ENCODE assay signal across 1 cellular context in the genomic region with DNA sequence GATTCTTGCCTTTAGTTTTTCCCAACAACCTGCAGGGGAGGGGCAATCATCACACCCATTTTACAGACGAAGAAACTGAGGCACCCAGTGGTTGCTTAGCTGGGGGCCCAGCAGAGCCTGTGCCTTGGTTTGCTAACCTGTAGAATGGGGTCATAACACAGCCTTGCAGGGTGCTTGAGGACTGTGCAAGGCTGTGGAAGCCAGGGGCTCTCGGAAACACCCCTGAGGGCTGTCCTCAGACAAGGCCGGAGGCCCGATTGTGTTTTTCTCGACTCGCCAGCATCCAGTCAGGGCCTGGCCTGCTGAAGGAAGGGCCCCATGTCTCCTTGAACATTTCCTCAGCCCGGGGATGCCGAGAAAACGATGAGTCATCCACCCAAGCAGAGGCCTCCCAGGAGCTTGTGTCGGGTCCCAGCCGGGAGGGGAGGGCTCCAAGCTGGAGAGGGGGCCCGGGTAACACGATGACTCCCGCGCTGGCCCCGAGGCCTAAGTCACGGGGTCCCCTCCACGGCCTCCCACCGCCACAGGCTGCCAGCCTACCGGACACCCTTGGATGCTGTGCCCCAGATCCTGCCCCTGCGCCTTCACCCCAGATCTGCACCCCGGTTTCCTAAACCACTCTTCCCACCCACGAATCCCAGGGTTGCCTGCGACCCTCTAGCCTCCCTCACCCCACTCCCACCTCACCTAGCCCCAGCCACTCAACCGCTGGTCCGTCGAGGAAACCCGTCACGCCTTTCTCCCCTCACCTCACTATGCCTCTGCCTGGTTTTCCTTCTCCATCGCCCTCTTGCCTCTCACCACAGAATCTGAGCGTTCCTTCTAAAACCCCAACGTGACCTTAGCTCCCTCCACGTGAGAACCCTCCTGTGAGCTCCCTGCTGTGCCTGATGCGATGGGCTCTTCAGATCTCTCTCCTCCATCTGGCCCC.
A peak's percentile ranks its signal among the peaks of the same experiment; 100 is the strongest.
TF ChIP-seq lines count a peak whose summit lies in the region.

No MANE protein-coding gene starts in this region.

TF ChIP-seq in K562, 482 proteins besides CTCF, POLR2A, EP300 and RAD21 (continued from another document and continues in another):
- TF ChIP-seq, protein P1, sequence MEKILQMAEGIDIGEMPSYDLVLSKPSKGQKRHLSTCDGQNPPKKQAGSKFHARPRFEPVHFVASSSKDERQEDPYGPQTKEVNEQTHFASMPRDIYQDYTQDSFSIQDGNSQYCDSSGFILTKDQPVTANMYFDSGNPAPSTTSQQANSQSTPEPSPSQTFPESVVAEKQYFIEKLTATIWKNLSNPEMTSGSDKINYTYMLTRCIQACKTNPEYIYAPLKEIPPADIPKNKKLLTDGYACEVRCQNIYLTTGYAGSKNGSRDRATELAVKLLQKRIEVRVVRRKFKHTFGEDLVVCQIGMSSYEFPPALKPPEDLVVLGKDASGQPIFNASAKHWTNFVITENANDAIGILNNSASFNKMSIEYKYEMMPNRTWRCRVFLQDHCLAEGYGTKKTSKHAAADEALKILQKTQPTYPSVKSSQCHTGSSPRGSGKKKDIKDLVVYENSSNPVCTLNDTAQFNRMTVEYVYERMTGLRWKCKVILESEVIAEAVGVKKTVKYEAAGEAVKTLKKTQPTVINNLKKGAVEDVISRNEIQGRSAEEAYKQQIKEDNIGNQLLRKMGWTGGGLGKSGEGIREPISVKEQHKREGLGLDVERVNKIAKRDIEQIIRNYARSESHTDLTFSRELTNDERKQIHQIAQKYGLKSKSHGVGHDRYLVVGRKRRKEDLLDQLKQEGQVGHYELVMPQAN (IDR thresholded peaks at IDR 0.05; ENCODE audit: borderline replicate concordance) = peak; percentile 56
- TF ChIP-seq NFE2 (IDR thresholded peaks at IDR 0.05; ENCODE audit: low read depth) (peak; percentile 93), ADNP (tag; IDR thresholded peaks at IDR 0.05) (peak; percentile 99), DMBX1 (CRISPR knock-in tag; IDR thresholded peaks at IDR 0.05; ENCODE audit: borderline replicate concordance) (0 out of 2 replicates have a peak, but pooled peaks have one; percentile 38), ELF4 (CRISPR knock-in tag; IDR thresholded peaks at IDR 0.05) (peak; percentile 55), GABPB2 (CRISPR knock-in tag; conservative IDR thresholded peaks at IDR 0.05) (no peak), KLF6 (CRISPR knock-in tag; IDR thresholded peaks at IDR 0.05; ENCODE audit: borderline replicate concordance) (0 out of 2 replicates have a peak, but pooled peaks have one; percentile 44), ZNF644 (tag; IDR thresholded peaks at IDR 0.05; ENCODE audit: low read depth) (no peak), ZSCAN32 (CRISPR knock-in tag; IDR thresholded peaks at IDR 0.05) (peak; percentile 9; the same call in 1 of the 2 replicates), ZNF766 (CRISPR knock-in tag; conservative IDR thresholded peaks at IDR 0.05) (no peak), ZNF316 (IDR thresholded peaks at IDR 0.05) (peak; percentile 97), NR2C1 (IDR thresholded peaks at IDR 0.05) (no peak), NR2C1 (tag; IDR thresholded peaks at IDR 0.05) (0 out of 2 replicates have a peak, but pooled peaks have one; percentile 25), GTF2F1 (IDR thresholded peaks at IDR 0.05; ENCODE audit: low read depth, low read length) (no peak), PCBP1 (IDR thresholded peaks at IDR 0.05; ENCODE audit: low read depth, low read length, poor library complexity, severe bottlenecking) (peak; percentile 10), ATF1 (CRISPR knock-in tag; IDR thresholded peaks at IDR 0.05) (no peak), ATF1 (tag; IDR thresholded peaks at IDR 0.05) (0 out of 2 replicates have a peak, but pooled peaks have one; percentile 24), SMARCA4 (IDR thresholded peaks at IDR 0.05) (peak; percentile 76), ZBED1 (IDR thresholded peaks at IDR 0.05) (no peak), RBM39 (optimal IDR thresholded peaks at IDR 0.05; ENCODE audit: low read depth, low read length) (peak; percentile 91)
- TF ChIP-seq, protein P2, sequence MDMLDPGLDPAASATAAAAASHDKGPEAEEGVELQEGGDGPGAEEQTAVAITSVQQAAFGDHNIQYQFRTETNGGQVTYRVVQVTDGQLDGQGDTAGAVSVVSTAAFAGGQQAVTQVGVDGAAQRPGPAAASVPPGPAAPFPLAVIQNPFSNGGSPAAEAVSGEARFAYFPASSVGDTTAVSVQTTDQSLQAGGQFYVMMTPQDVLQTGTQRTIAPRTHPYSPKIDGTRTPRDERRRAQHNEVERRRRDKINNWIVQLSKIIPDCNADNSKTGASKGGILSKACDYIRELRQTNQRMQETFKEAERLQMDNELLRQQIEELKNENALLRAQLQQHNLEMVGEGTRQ (CRISPR knock-in tag; IDR thresholded peaks at IDR 0.05) = peak; percentile 19; the same call in 1 of the 2 replicates
- TF ChIP-seq, protein P3, sequence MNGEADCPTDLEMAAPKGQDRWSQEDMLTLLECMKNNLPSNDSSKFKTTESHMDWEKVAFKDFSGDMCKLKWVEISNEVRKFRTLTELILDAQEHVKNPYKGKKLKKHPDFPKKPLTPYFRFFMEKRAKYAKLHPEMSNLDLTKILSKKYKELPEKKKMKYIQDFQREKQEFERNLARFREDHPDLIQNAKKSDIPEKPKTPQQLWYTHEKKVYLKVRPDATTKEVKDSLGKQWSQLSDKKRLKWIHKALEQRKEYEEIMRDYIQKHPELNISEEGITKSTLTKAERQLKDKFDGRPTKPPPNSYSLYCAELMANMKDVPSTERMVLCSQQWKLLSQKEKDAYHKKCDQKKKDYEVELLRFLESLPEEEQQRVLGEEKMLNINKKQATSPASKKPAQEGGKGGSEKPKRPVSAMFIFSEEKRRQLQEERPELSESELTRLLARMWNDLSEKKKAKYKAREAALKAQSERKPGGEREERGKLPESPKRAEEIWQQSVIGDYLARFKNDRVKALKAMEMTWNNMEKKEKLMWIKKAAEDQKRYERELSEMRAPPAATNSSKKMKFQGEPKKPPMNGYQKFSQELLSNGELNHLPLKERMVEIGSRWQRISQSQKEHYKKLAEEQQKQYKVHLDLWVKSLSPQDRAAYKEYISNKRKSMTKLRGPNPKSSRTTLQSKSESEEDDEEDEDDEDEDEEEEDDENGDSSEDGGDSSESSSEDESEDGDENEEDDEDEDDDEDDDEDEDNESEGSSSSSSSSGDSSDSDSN (IDR thresholded peaks at IDR 0.05; ENCODE audit: borderline replicate concordance in 1 of 2, low read depth in 2 of 2, low read length in 2 of 2) = peak in 1 of 2 experiments; percentile 35; a peak in 1 of 4 replicates
- TF ChIP-seq, protein P4, sequence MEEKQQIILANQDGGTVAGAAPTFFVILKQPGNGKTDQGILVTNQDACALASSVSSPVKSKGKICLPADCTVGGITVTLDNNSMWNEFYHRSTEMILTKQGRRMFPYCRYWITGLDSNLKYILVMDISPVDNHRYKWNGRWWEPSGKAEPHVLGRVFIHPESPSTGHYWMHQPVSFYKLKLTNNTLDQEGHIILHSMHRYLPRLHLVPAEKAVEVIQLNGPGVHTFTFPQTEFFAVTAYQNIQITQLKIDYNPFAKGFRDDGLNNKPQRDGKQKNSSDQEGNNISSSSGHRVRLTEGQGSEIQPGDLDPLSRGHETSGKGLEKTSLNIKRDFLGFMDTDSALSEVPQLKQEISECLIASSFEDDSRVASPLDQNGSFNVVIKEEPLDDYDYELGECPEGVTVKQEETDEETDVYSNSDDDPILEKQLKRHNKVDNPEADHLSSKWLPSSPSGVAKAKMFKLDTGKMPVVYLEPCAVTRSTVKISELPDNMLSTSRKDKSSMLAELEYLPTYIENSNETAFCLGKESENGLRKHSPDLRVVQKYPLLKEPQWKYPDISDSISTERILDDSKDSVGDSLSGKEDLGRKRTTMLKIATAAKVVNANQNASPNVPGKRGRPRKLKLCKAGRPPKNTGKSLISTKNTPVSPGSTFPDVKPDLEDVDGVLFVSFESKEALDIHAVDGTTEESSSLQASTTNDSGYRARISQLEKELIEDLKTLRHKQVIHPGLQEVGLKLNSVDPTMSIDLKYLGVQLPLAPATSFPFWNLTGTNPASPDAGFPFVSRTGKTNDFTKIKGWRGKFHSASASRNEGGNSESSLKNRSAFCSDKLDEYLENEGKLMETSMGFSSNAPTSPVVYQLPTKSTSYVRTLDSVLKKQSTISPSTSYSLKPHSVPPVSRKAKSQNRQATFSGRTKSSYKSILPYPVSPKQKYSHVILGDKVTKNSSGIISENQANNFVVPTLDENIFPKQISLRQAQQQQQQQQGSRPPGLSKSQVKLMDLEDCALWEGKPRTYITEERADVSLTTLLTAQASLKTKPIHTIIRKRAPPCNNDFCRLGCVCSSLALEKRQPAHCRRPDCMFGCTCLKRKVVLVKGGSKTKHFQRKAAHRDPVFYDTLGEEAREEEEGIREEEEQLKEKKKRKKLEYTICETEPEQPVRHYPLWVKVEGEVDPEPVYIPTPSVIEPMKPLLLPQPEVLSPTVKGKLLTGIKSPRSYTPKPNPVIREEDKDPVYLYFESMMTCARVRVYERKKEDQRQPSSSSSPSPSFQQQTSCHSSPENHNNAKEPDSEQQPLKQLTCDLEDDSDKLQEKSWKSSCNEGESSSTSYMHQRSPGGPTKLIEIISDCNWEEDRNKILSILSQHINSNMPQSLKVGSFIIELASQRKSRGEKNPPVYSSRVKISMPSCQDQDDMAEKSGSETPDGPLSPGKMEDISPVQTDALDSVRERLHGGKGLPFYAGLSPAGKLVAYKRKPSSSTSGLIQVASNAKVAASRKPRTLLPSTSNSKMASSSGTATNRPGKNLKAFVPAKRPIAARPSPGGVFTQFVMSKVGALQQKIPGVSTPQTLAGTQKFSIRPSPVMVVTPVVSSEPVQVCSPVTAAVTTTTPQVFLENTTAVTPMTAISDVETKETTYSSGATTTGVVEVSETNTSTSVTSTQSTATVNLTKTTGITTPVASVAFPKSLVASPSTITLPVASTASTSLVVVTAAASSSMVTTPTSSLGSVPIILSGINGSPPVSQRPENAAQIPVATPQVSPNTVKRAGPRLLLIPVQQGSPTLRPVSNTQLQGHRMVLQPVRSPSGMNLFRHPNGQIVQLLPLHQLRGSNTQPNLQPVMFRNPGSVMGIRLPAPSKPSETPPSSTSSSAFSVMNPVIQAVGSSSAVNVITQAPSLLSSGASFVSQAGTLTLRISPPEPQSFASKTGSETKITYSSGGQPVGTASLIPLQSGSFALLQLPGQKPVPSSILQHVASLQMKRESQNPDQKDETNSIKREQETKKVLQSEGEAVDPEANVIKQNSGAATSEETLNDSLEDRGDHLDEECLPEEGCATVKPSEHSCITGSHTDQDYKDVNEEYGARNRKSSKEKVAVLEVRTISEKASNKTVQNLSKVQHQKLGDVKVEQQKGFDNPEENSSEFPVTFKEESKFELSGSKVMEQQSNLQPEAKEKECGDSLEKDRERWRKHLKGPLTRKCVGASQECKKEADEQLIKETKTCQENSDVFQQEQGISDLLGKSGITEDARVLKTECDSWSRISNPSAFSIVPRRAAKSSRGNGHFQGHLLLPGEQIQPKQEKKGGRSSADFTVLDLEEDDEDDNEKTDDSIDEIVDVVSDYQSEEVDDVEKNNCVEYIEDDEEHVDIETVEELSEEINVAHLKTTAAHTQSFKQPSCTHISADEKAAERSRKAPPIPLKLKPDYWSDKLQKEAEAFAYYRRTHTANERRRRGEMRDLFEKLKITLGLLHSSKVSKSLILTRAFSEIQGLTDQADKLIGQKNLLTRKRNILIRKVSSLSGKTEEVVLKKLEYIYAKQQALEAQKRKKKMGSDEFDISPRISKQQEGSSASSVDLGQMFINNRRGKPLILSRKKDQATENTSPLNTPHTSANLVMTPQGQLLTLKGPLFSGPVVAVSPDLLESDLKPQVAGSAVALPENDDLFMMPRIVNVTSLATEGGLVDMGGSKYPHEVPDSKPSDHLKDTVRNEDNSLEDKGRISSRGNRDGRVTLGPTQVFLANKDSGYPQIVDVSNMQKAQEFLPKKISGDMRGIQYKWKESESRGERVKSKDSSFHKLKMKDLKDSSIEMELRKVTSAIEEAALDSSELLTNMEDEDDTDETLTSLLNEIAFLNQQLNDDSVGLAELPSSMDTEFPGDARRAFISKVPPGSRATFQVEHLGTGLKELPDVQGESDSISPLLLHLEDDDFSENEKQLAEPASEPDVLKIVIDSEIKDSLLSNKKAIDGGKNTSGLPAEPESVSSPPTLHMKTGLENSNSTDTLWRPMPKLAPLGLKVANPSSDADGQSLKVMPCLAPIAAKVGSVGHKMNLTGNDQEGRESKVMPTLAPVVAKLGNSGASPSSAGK (IDR thresholded peaks at IDR 0.05) = peak; percentile 55; the same call in 1 of the 2 replicates
- TF ChIP-seq, protein P5, sequence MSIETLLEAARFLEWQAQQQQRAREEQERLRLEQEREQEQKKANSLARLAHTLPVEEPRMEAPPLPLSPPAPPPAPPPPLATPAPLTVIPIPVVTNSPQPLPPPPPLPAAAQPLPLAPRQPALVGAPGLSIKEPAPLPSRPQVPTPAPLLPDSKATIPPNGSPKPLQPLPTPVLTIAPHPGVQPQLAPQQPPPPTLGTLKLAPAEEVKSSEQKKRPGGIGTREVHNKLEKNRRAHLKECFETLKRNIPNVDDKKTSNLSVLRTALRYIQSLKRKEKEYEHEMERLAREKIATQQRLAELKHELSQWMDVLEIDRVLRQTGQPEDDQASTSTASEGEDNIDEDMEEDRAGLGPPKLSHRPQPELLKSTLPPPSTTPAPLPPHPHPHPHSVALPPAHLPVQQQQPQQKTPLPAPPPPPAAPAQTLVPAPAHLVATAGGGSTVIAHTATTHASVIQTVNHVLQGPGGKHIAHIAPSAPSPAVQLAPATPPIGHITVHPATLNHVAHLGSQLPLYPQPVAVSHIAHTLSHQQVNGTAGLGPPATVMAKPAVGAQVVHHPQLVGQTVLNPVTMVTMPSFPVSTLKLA (conservative IDR thresholded peaks at IDR 0.05) = peak in 1 of 2 experiments; percentile 26; a peak in 2 of 4 replicates
- TF ChIP-seq, protein P6, sequence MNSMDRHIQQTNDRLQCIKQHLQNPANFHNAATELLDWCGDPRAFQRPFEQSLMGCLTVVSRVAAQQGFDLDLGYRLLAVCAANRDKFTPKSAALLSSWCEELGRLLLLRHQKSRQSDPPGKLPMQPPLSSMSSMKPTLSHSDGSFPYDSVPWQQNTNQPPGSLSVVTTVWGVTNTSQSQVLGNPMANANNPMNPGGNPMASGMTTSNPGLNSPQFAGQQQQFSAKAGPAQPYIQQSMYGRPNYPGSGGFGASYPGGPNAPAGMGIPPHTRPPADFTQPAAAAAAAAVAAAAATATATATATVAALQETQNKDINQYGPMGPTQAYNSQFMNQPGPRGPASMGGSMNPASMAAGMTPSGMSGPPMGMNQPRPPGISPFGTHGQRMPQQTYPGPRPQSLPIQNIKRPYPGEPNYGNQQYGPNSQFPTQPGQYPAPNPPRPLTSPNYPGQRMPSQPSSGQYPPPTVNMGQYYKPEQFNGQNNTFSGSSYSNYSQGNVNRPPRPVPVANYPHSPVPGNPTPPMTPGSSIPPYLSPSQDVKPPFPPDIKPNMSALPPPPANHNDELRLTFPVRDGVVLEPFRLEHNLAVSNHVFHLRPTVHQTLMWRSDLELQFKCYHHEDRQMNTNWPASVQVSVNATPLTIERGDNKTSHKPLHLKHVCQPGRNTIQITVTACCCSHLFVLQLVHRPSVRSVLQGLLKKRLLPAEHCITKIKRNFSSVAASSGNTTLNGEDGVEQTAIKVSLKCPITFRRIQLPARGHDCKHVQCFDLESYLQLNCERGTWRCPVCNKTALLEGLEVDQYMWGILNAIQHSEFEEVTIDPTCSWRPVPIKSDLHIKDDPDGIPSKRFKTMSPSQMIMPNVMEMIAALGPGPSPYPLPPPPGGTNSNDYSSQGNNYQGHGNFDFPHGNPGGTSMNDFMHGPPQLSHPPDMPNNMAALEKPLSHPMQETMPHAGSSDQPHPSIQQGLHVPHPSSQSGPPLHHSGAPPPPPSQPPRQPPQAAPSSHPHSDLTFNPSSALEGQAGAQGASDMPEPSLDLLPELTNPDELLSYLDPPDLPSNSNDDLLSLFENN (IDR thresholded peaks at IDR 0.05; ENCODE audit: low read depth in 2 of 2, low read length in 2 of 2) = 0 out of 4 replicates have a peak, but pooled peaks of 1 of the 2 experiments have one; percentile 36
- TF ChIP-seq, protein P7, sequence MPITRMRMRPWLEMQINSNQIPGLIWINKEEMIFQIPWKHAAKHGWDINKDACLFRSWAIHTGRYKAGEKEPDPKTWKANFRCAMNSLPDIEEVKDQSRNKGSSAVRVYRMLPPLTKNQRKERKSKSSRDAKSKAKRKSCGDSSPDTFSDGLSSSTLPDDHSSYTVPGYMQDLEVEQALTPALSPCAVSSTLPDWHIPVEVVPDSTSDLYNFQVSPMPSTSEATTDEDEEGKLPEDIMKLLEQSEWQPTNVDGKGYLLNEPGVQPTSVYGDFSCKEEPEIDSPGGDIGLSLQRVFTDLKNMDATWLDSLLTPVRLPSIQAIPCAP (CRISPR knock-in tag; IDR thresholded peaks at IDR 0.05; ENCODE audit: borderline replicate concordance) = no peak
